ENCODE assay signal across 18 cellular contexts in genomic region chr11:2830886-2831285, GRCh38.
"Had no signal": no experiment of that assay in that cellular context is flagged by ENCODE, and none has a peak within 500 bp of the region (broad histone marks: within the 10 kb centered on the region; RNA-seq: fewer than 3 reads in every experiment).

No MANE protein-coding gene starts in this region.

- H2AFZ ChIP-seq: parathyroid adenoma had no signal

- H3K27ac Mint-ChIP-seq: endodermal cell, nephron, type B pancreatic cell had no signal

- H3K9ac ChIP-seq: parathyroid adenoma had no signal

- DNase-seq: effector CD4-positive, alpha-beta T cell; endodermal cell; erythroblast; foreskin keratinocyte; hippocampal formation; mesendoderm; naive B cell; small intestine; stimulated activated CD4-positive, alpha-beta T cell treated with anti-CD3 and anti-CD28 coated beads, Interleukin-12 subunit alpha, Interleukin-12 subunit beta, amount 100 ng/mL, for 4 hours; stimulated activated naive CD4-positive, alpha-beta T cell; stomach; substantia nigra; uterus had no signal

- H3K4me3 ChIP-seq: coronary artery, left lung, stomach, uterus had no signal

- ATAC-seq: foreskin keratinocyte, left lung had no signal

- H3K4me1 ChIP-seq: parathyroid adenoma had no signal

- H3K27ac ChIP-seq: coronary artery, foreskin keratinocyte, left lung, parathyroid adenoma, stomach, uterus had no signal

- H3K27me3 ChIP-seq: left lung, stomach, uterus had no signal

- H3K36me3 ChIP-seq: left lung, stomach, uterus had no signal

- H3K4me3 Mint-ChIP-seq: endodermal cell, naive B cell, nephron, type B pancreatic cell had no signal
